9 cellular contexts compared by ENCODE assay signal in genomic region chr6:56713285-56713684, GRCh38.
DNase-seq lines count a peak whose midpoint lies in the region; ATAC-seq and TF ChIP-seq lines count a peak whose summit lies in the region.
"Had no signal": no experiment of that assay in that cellular context is flagged by ENCODE, and none has a peak within 500 bp of the region (broad histone marks: within the 10 kb centered on the region; RNA-seq: fewer than 3 reads in every experiment).

No MANE protein-coding gene starts in this region.

- no peaks in the 10 kb centered on the region for H3K36me3 ChIP-seq in trophoblast cell (ENCODE audit: control insufficient read depth in 1 of 2, insufficient read depth in 2 of 2, low read length in 2 of 2)
- H3K36me3 ChIP-seq in neural progenitor cell = no peaks in the 10 kb centered on the region

- H3K4me3 ChIP-seq in trophoblast cell (ENCODE audit: low read depth, low read length) (no peak overlapping the region), neural progenitor cell (no peak overlapping the region)

- H3K79me2 ChIP-seq in trophoblast cell (ENCODE audit: control insufficient read depth, insufficient read depth, low read length, poor library complexity) (no peaks in the 10 kb centered on the region), neural progenitor cell (ENCODE audit: low read depth) (peaks cover 95% of the 10 kb centered on the region)

- H2AK5ac ChIP-seq in trophoblast cell (ENCODE audit: low read length) = no peak overlapping the region

- no peak overlapping the region for H2BK120ac ChIP-seq in trophoblast cell (ENCODE audit: insufficient read depth, low read length, poor library complexity)

- H3K9ac ChIP-seq in trophoblast cell (ENCODE audit: low read length) = no peak overlapping the region
- H3K9ac ChIP-seq in neural progenitor cell = no peak overlapping the region

- no peak overlapping the region for H3K18ac ChIP-seq in trophoblast cell (ENCODE audit: low read length)

- no peak for TF ChIP-seq CTCF in neural progenitor cell (IDR thresholded peaks at IDR 0.05)

- no peak overlapping the region for H3K4ac ChIP-seq in trophoblast cell (ENCODE audit: low read depth, low read length)

- H4K91ac ChIP-seq in trophoblast cell (ENCODE audit: low read depth, low read length) = no peak overlapping the region

- H3K27me3 ChIP-seq in trophoblast cell (ENCODE audit: insufficient read depth, low read length) (no peaks in the 10 kb centered on the region), neural progenitor cell (no peaks in the 10 kb centered on the region)

- H3K9me3 Mint-ChIP-seq in stimulated activated naive B cell treated with anti-CD40 and anti-IgM and Interleukin-4, amounts not matched to agents 10 μg/mL and 1 μg/mL and 100 μg/mL, for 72 hours = no peaks in the 10 kb centered on the region
- H3K9me3 Mint-ChIP-seq in neural progenitor cell = peaks cover 2% of the 10 kb centered on the region
- H3K9me3 Mint-ChIP-seq: activated T-cell treated with anti-CD3 and anti-CD28 coated beads, Interleukin-2, amount 50 U/mL, for 24 hours had no signal

- H3K36me3 Mint-ChIP-seq in stimulated activated naive B cell treated with anti-CD40 and anti-IgM and Interleukin-4, amounts not matched to agents 10 μg/mL and 1 μg/mL and 100 μg/mL, for 72 hours = no peaks in the 10 kb centered on the region
- peaks cover 7% of the 10 kb centered on the region for H3K36me3 Mint-ChIP-seq in neural progenitor cell

- H3K27me3 Mint-ChIP-seq in stimulated activated naive B cell treated with anti-CD40 and anti-IgM and Interleukin-4, amounts not matched to agents 10 μg/mL and 1 μg/mL and 100 μg/mL, for 72 hours = peaks cover 0 to under 1% of the 10 kb centered on the region in 2 donors
- H3K27me3 Mint-ChIP-seq in neural progenitor cell (ENCODE audit: insufficient read depth, low read depth) = no peaks in the 10 kb centered on the region

- no peak overlapping the region for H3K4me3 Mint-ChIP-seq in stimulated activated naive B cell treated with anti-CD40 and anti-IgM and Interleukin-4, amounts not matched to agents 10 μg/mL and 1 μg/mL and 100 μg/mL, for 72 hours
- no peak overlapping the region for H3K4me3 Mint-ChIP-seq in neural progenitor cell
- H3K4me3 Mint-ChIP-seq: activated T-cell treated with anti-CD3 and anti-CD28 coated beads, Interleukin-2, amount 50 U/mL, for 24 hours had no signal

- no peak overlapping the region for H4K12ac ChIP-seq in trophoblast cell (ENCODE audit: low read depth, low read length)

- H4K8ac ChIP-seq in trophoblast cell (ENCODE audit: low read depth, low read length) = no peak overlapping the region

- H3K14ac ChIP-seq in trophoblast cell (ENCODE audit: low read length) = no peak overlapping the region

- no peak overlapping the region for H3K23ac ChIP-seq in trophoblast cell (ENCODE audit: low read length)

- H2BK5ac ChIP-seq in trophoblast cell (ENCODE audit: low read depth, low read length, poor library complexity) = no peak overlapping the region

- no peak overlapping the region for H3K4me2 ChIP-seq in trophoblast cell (ENCODE audit: low read length)
- H3K4me2 ChIP-seq in neural progenitor cell = no peak overlapping the region

- no peak overlapping the region for H2AFZ ChIP-seq in trophoblast cell (ENCODE audit: insufficient read depth, low read length, poor library complexity)
- H2AFZ ChIP-seq in neural progenitor cell (replicated peaks) = no peak overlapping the region

- peaks cover 66% of the 10 kb centered on the region for H4K20me1 ChIP-seq in neural progenitor cell (ENCODE audit: low read depth)

- H3K9me3 ChIP-seq in trophoblast cell (ENCODE audit: insufficient read depth, low read depth, low read length) = no peaks in the 10 kb centered on the region
- no peaks in the 10 kb centered on the region for H3K9me3 ChIP-seq in neural progenitor cell (ENCODE audit: low read depth)

- DNase-seq in EH (ENCODE audit: low read depth) = peak; percentile 90
- DNase-seq in RKO (ENCODE audit: low spot score) = peak; percentile 79
- DNase-seq in fibroblast of gingiva (ENCODE audit: low read depth) = peak; percentile 67
- peak; percentile 45 to 75 for DNase-seq in trophoblast cell
- no peak for DNase-seq in stimulated activated naive B cell treated with anti-CD40 and anti-IgM and Interleukin-4, amounts not matched to agents 10 μg/mL and 1 μg/mL and 100 μg/mL, for 72 hours
- DNase-seq in neural progenitor cell (ENCODE audit: low spot score) = no peak
- DNase-seq: activated T-cell treated with anti-CD3 and anti-CD28 coated beads, Interleukin-2, amount 50 U/mL, for 24 hours had no signal

- H3K4me1 ChIP-seq in trophoblast cell (ENCODE audit: control insufficient read depth in 1 of 2, insufficient read depth in 2 of 2, low read length in 2 of 2) (peaks cover 9 to 11% of the 10 kb centered on the region in 2 experiments), neural progenitor cell (peaks cover 48% of the 10 kb centered on the region)

- peaks cover 47% of the 10 kb centered on the region for H3F3A ChIP-seq in neural progenitor cell (ENCODE audit: low read depth)

- H3K79me1 ChIP-seq in trophoblast cell (ENCODE audit: low read length) = no peaks in the 10 kb centered on the region

- no peaks in the 10 kb centered on the region for H3K4me1 Mint-ChIP-seq in stimulated activated naive B cell treated with anti-CD40 and anti-IgM and Interleukin-4, amounts not matched to agents 10 μg/mL and 1 μg/mL and 100 μg/mL, for 72 hours
- peaks cover 62% of the 10 kb centered on the region for H3K4me1 Mint-ChIP-seq in neural progenitor cell

- H3K27ac Mint-ChIP-seq in stimulated activated naive B cell treated with anti-CD40 and anti-IgM and Interleukin-4, amounts not matched to agents 10 μg/mL and 1 μg/mL and 100 μg/mL, for 72 hours = no peak overlapping the region
- H3K27ac Mint-ChIP-seq in neural progenitor cell = no peak overlapping the region
- H3K27ac Mint-ChIP-seq: activated T-cell treated with anti-CD3 and anti-CD28 coated beads, Interleukin-2, amount 50 U/mL, for 24 hours had no signal

- no peak overlapping the region for H2BK12ac ChIP-seq in trophoblast cell (ENCODE audit: low read length)

- peak overlapping the region; percentile 19 for H3K27ac ChIP-seq in trophoblast cell (ENCODE audit: low read depth, low read length)
- no peak overlapping the region for H3K27ac ChIP-seq in neural progenitor cell

- no peak for ATAC-seq in stimulated activated naive B cell treated with anti-CD40 and anti-IgM and Interleukin-4, amounts not matched to agents 10 μg/mL and 1 μg/mL and 100 μg/mL, for 72 hours (replicated peaks)
- no peak for ATAC-seq in HG03460 (IDR thresholded peaks at IDR 0.05; ENCODE audit: unreplicated experiment)
- no peak for ATAC-seq in HG03442 (IDR thresholded peaks at IDR 0.05; ENCODE audit: unreplicated experiment)

- WGBS in trophoblast cell (ENCODE audit: extremely low coverage, insufficient coverage, insufficient read length) = no CpG with 5 or more reads among the region's 3 CpGs

Comparison
In these comparisons a context has a peak if more than half of its experiments do, and no peak if none do; other contexts are left out.
1. DNase-seq: peak in EH (single experiment), RKO (single experiment), fibroblast of gingiva (single experiment) and trophoblast cell (2 of 2); none in stimulated activated naive B cell treated with anti-CD40 and anti-IgM and Interleukin-4, amounts not matched to agents 10 μg/mL and 1 μg/mL and 100 μg/mL, for 72 hours (single experiment) and neural progenitor cell (single experiment).